ENCODE assay signal across 19 cellular contexts in the genomic region with DNA sequence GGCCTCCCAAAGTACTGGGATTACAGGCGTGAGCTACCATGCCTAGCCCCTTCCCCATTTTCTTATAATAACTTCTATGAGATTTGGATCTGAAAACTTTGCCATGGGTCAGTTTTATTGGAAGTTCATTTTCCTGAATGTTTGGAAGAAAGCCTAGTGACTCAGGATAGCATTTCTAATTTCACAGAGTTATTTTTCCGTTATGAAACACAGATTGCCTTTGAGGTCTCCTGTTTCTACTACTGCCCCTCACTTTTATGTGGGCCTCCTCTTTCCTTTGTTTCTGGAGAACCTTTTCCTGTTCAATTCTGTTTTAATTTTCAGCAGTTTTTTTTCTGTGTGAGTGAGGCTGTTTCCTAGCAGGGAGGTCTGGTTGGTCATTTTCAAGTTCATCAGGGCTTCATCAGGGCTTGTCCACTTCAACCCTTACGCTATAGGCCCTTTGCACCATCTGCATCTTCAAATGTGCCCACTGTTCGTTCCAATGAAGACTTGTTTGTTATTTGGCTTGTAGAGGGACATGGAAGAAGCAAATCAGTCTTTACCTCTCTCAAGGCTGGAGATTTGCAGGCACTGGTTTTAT. TPM values are rescaled to one million over a fixed set of nuclear protein-coding genes. Genes with fewer than 3 reads are reported as not detected.
DNase-seq lines count a peak whose midpoint lies in the region; ATAC-seq and TF ChIP-seq lines count a peak whose summit lies in the region.
"Had no signal": no experiment of that assay in that cellular context is flagged by ENCODE, and none has a peak within 500 bp of the region (broad histone marks: within the 10 kb centered on the region; RNA-seq: fewer than 3 reads in every experiment).

No MANE protein-coding gene starts in this region.

- peaks cover 0 to 3% (median 0%) of the 10 kb centered on the region in 7 donors for H3K9me3 Mint-ChIP-seq in CD14-positive monocyte
- peaks cover 0 to 3% (median 0%) of the 10 kb centered on the region in 11 donors for H3K9me3 Mint-ChIP-seq in naive thymus-derived CD4-positive, alpha-beta T cell
- H3K9me3 Mint-ChIP-seq: activated naive CD8-positive, alpha-beta T cell treated with anti-CD3 and anti-CD28 coated beads for 36 hours; stimulated activated effector memory CD8-positive, alpha-beta T cell treated with anti-CD3 and anti-CD28 coated beads, Interleukin-12 subunit alpha, Interleukin-12 subunit beta, amount 100 ng/mL, for 72 hours had no signal

- DNase-seq in AG04450 (ENCODE audit: low read depth, low spot score) (no peak), T-helper 17 cell (no peak), fibroblast of pulmonary artery (ENCODE audit: low read depth) (peak; percentile 64), sigmoid colon (no peak), CD14-positive monocyte (ENCODE audit: low spot score) (no peak)
- DNase-seq in naive thymus-derived CD4-positive, alpha-beta T cell, result no peak
- DNase-seq: activated CD8-positive, alpha-beta memory T cell treated with anti-CD3 and anti-CD28 coated beads, Interleukin-2, amount 50 U/mL, for 48 hours; activated naive CD8-positive, alpha-beta T cell treated with anti-CD3 and anti-CD28 coated beads for 36 hours; dermis blood vessel endothelial cell; foreskin melanocyte; Karpas-422; NCI-H2029; NCI-H82; retina; stimulated activated CD4-positive, alpha-beta T cell treated with anti-CD3 and anti-CD28 coated beads, Interleukin-4, amount 100 ng/mL, for 1 hour had no signal

- no peak for ATAC-seq in T-helper 17 cell
- no peak for ATAC-seq in GM19452 (IDR thresholded peaks at IDR 0.05; ENCODE audit: unreplicated experiment)
- ATAC-seq in GM19463 (IDR thresholded peaks at IDR 0.05; ENCODE audit: unreplicated experiment), result no peak
- no peak for ATAC-seq in naive thymus-derived CD4-positive, alpha-beta T cell
- ATAC-seq: activated CD4-positive, CD25-positive, alpha-beta regulatory T cell treated with anti-CD3 and anti-CD28 coated beads, Interleukin-2, amount 50 U/mL, for 24 hours; stimulated activated effector memory CD8-positive, alpha-beta T cell treated with anti-CD3 and anti-CD28 coated beads, Interleukin-12 subunit alpha, Interleukin-12 subunit beta, amount 100 ng/mL, for 72 hours had no signal

- CTCF ChIA-PET in AG04450 (lab: Charles Lee), result no interaction called here
- CTCF ChIA-PET in naive thymus-derived CD4-positive, alpha-beta T cell (lab: Charles Lee), result no interaction called here

- H3K9me3 ChIP-seq in AG04450 (ENCODE audit: control insufficient read depth, insufficient read depth, low read length) (no peaks in the 10 kb centered on the region), T-helper 17 cell (ENCODE audit: control insufficient read depth, low read length, poor library complexity, severe bottlenecking) (no peaks in the 10 kb centered on the region), sigmoid colon (no peaks in the 10 kb centered on the region)
- no peaks in the 10 kb centered on the region for H3K9me3 ChIP-seq in naive thymus-derived CD4-positive, alpha-beta T cell (ENCODE audit: control insufficient read depth in 2 of 3, low read length in 3 of 3)

- TF ChIP-seq CTCF in AG04450 (IDR thresholded peaks at IDR 0.05; ENCODE audit: low read depth, low read length) (no peak), fibroblast of pulmonary artery (IDR thresholded peaks at IDR 0.05; ENCODE audit: low read length, missing control alignments) (no peak), sigmoid colon (IDR thresholded peaks at IDR 0.05) (no peak), CD14-positive monocyte (IDR thresholded peaks at IDR 0.05) (no peak)

- H3K4me3 ChIP-seq in AG04450 (ENCODE audit: low read depth, low read length), result no peak overlapping the region
- H3K4me3 ChIP-seq in fibroblast of pulmonary artery (replicated peaks; ENCODE audit: low read depth, low read length), result no peak overlapping the region
- H3K4me3 ChIP-seq in sigmoid colon, result no peak overlapping the region
- no peak overlapping the region for H3K4me3 ChIP-seq in naive thymus-derived CD4-positive, alpha-beta T cell (ENCODE audit: low read length)

- TF ChIP-seq EP300 in sigmoid colon (IDR thresholded peaks at IDR 0.05), result no peak

- H3K27ac ChIP-seq in AG04450 (ENCODE audit: low read depth, low read length), result peak overlapping the region; percentile 66
- H3K27ac ChIP-seq in sigmoid colon, result peak overlapping the region; percentile 55 to 81 (median 70)
- no peak overlapping the region for H3K27ac ChIP-seq in naive thymus-derived CD4-positive, alpha-beta T cell (ENCODE audit: low read depth, low read length)

- WGBS in sigmoid colon, 2 donors, result 86 to 94% methylated on average over 4 of the region's 4 CpGs

- H3K4me1 ChIP-seq in sigmoid colon, result peaks cover 0 to 81% (median 61%) of the 10 kb centered on the region in 4 donors
- no peaks in the 10 kb centered on the region for H3K4me1 ChIP-seq in naive thymus-derived CD4-positive, alpha-beta T cell (ENCODE audit: control insufficient read depth in 2 of 2, insufficient read depth in 2 of 2, low read length in 2 of 2)

- H3K4me1 Mint-ChIP-seq in T-helper 17 cell, result peaks cover 14% of the 10 kb centered on the region
- H3K4me1 Mint-ChIP-seq in CD14-positive monocyte, result no peaks in the 10 kb centered on the region
- peaks cover 0 to 4% (median 0%) of the 10 kb centered on the region in 7 donors for H3K4me1 Mint-ChIP-seq in naive thymus-derived CD4-positive, alpha-beta T cell

- intact Hi-C loops in sigmoid colon (cut with DNase I) (no loop called here), CD14-positive monocyte (cut with micrococcal nuclease) (no loop called here)
- intact Hi-C loops in naive thymus-derived CD4-positive, alpha-beta T cell (cut with micrococcal nuclease), result no loop called here

- POLR2A ChIA-PET in AG04450 (lab: Yijun Ruan, JAX), result no interaction called here
- POLR2A ChIA-PET in naive thymus-derived CD4-positive, alpha-beta T cell (lab: Charles Lee), result no interaction called here

- H3K27ac Mint-ChIP-seq in T-helper 17 cell, result peak overlapping the region; percentile 39
- H3K27ac Mint-ChIP-seq in CD14-positive monocyte, result no peak overlapping the region
- H3K27ac Mint-ChIP-seq in naive thymus-derived CD4-positive, alpha-beta T cell, result no peak overlapping the region
- H3K27ac Mint-ChIP-seq: activated naive CD8-positive, alpha-beta T cell treated with anti-CD3 and anti-CD28 coated beads for 36 hours; stimulated activated effector memory CD8-positive, alpha-beta T cell treated with anti-CD3 and anti-CD28 coated beads, Interleukin-12 subunit alpha, Interleukin-12 subunit beta, amount 100 ng/mL, for 72 hours had no signal

- peaks cover 7% of the 10 kb centered on the region for H3K36me3 Mint-ChIP-seq in T-helper 17 cell (ENCODE audit: low read depth)
- no peaks in the 10 kb centered on the region for H3K36me3 Mint-ChIP-seq in CD14-positive monocyte
- peaks cover 0 to 9% (median 4%) of the 10 kb centered on the region in 5 donors for H3K36me3 Mint-ChIP-seq in naive thymus-derived CD4-positive, alpha-beta T cell
- H3K36me3 Mint-ChIP-seq: activated naive CD8-positive, alpha-beta T cell treated with anti-CD3 and anti-CD28 coated beads for 36 hours; stimulated activated effector memory CD8-positive, alpha-beta T cell treated with anti-CD3 and anti-CD28 coated beads, Interleukin-12 subunit alpha, Interleukin-12 subunit beta, amount 100 ng/mL, for 72 hours had no signal

- H3K27me3 Mint-ChIP-seq in T-helper 17 cell (no peaks in the 10 kb centered on the region), CD14-positive monocyte (ENCODE audit: low read depth in 3 of 3) (peaks cover 2 to 10% (median 3%) of the 10 kb centered on the region in 3 donors)
- peaks cover 0 to 6% (median 0%) of the 10 kb centered on the region in 5 donors for H3K27me3 Mint-ChIP-seq in naive thymus-derived CD4-positive, alpha-beta T cell
- H3K27me3 Mint-ChIP-seq: activated naive CD8-positive, alpha-beta T cell treated with anti-CD3 and anti-CD28 coated beads for 36 hours had no signal

- H3K36me3 ChIP-seq in sigmoid colon, result no peaks in the 10 kb centered on the region
- H3K36me3 ChIP-seq in naive thymus-derived CD4-positive, alpha-beta T cell (ENCODE audit: control insufficient read depth in 2 of 3, insufficient read depth in 3 of 3, low read length in 3 of 3), result no peaks in the 10 kb centered on the region

- no peak for TF ChIP-seq POLR2A in sigmoid colon (IDR thresholded peaks at IDR 0.05)

- H3K27me3 ChIP-seq in AG04450 (ENCODE audit: control insufficient read depth, insufficient read depth, low read length), result no peaks in the 10 kb centered on the region
- H3K27me3 ChIP-seq in sigmoid colon, result no peaks in the 10 kb centered on the region
- no peaks in the 10 kb centered on the region for H3K27me3 ChIP-seq in naive thymus-derived CD4-positive, alpha-beta T cell (ENCODE audit: control insufficient read depth in 2 of 2, insufficient read depth in 2 of 2, low read length in 2 of 2)

- H3K4me3 Mint-ChIP-seq in T-helper 17 cell, result no peak overlapping the region
- H3K4me3 Mint-ChIP-seq in CD14-positive monocyte, result no peak overlapping the region
- no peak overlapping the region for H3K4me3 Mint-ChIP-seq in naive thymus-derived CD4-positive, alpha-beta T cell
- H3K4me3 Mint-ChIP-seq: activated naive CD8-positive, alpha-beta T cell treated with anti-CD3 and anti-CD28 coated beads for 36 hours; stimulated activated effector memory CD8-positive, alpha-beta T cell treated with anti-CD3 and anti-CD28 coated beads, Interleukin-12 subunit alpha, Interleukin-12 subunit beta, amount 100 ng/mL, for 72 hours had no signal

RNA-seq across cellular contexts. Expression of gene BMPR1A, which starts 58.7 kb away (rescaled TPM):
- polyA plus RNA-seq in AG04450 (2011; rRNA removed), result 32.7 and 41.9 TPM in 2 replicates
- polyA minus RNA-seq in AG04450 (2011; rRNA and poly(A)+ RNA removed), result 55.8 and 88.5 TPM in 2 replicates
- total RNA-seq in T-helper 17 cell, result 10 to 100 TPM in 1 of 2 donors, 1 to 10 TPM in 1; 7.6 to 14.8 TPM
- total RNA-seq in sigmoid colon, result 100 to 1,000 TPM in 3 of 4 donors, 10 to 100 TPM in 1; 84.2 to 145 (median 120) TPM
- polyA plus RNA-seq in sigmoid colon, result 10 to 100 TPM in 1 of 3 donors, 1 to 10 TPM in 2; 5.5 to 16.1 (median 7.8) TPM
- polyA plus RNA-seq in CD14-positive monocyte, result under 1 TPM; 0.25 to 0.61 TPM
- total RNA-seq in naive thymus-derived CD4-positive, alpha-beta T cell, result 10 to 100 TPM in 2 of 5 experiments, 1 to 10 TPM in 3; 4.3 to 11.3 (median 8.9) TPM
- 1 to 10 TPM; 2.1 to 3.0 TPM for polyA plus RNA-seq in naive thymus-derived CD4-positive, alpha-beta T cell
